8 cellular contexts compared by ENCODE assay signal in the genomic region with DNA sequence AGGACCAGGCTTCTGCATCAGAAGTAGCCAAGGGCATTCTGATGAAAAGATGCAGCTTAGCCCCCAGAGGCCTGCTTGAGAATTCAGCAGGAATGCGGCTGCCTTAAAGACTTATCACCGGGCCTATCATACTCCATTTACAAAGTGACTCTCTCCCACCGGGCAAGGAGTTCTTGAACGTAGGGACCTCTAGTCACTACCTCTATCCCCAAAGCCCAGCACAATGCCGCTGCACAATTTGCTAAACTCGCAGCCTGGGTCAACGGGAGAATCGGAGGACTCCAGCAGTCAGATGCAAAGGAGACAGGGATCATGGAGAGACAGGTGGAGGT.
DNase-seq lines count a peak whose midpoint lies in the region; ATAC-seq and TF ChIP-seq lines count a peak whose summit lies in the region.

No MANE protein-coding gene starts in this region.

- H3K27ac Mint-ChIP-seq in effector memory CD8-positive, alpha-beta T cell = peak overlapping the region; percentile 98

- H3K4me1 ChIP-seq in OCI-LY3 (ENCODE audit: low read length) (peaks cover 10% of the 10 kb centered on the region), mucosa of stomach (ENCODE audit: control insufficient read depth, insufficient read depth, low read length) (peaks cover 9% of the 10 kb centered on the region)

- ATAC-seq in GM18520 (IDR thresholded peaks at IDR 0.05; ENCODE audit: unreplicated experiment) (peak; percentile 12), HG02588 (IDR thresholded peaks at IDR 0.05; ENCODE audit: unreplicated experiment) (peak; percentile 13)
- ATAC-seq in effector memory CD8-positive, alpha-beta T cell (replicated peaks) = peak; percentile 6

- 0 out of 2 replicates have a peak overlapping the region, but pooled peaks have one; percentile 80 for H3K27ac ChIP-seq in OCI-LY3 (ENCODE audit: low read length)

- H3K36me3 Mint-ChIP-seq in effector memory CD8-positive, alpha-beta T cell (ENCODE audit: insufficient read depth) = peaks cover 43% of the 10 kb centered on the region

- peak overlapping the region; percentile 99 for H3K4me2 ChIP-seq in OCI-LY3 (ENCODE audit: low read length)

- peak overlapping the region; percentile 94; the same call in 1 of the 2 replicates for H2AFZ ChIP-seq in OCI-LY3 (ENCODE audit: low read depth, low read length)

- no peak for TF ChIP-seq CTCF in OCI-LY3 (IDR thresholded peaks at IDR 0.05; ENCODE audit: low read depth, low read length)

- H3K9me3 ChIP-seq in OCI-LY3 (ENCODE audit: insufficient read depth, low read length) (no peaks in the 10 kb centered on the region), mucosa of stomach (ENCODE audit: control insufficient read depth, low read length) (no peaks in the 10 kb centered on the region)

- H3K9me3 Mint-ChIP-seq in effector memory CD8-positive, alpha-beta T cell = no peaks in the 10 kb centered on the region

- H3K9ac ChIP-seq in OCI-LY3 (ENCODE audit: low read length) = peak overlapping the region; percentile 98
- peak overlapping the region; percentile 81 for H3K9ac ChIP-seq in mucosa of stomach (ENCODE audit: low read length)

- DNase-seq in effector memory CD8-positive, alpha-beta T cell = no peak
- DNase-seq in NCI-H524 treated with DMSO at 0.1 percent for 48 hours (lab: John Stamatoyannopoulos, UW) (no peak), 8988T (no peak), NCI-H2196 (lab: John Stamatoyannopoulos, UW; ENCODE audit: unreplicated experiment) (no peak)

- peaks cover 30% of the 10 kb centered on the region for H3K79me2 ChIP-seq in OCI-LY3 (ENCODE audit: low read length)

- peaks cover 4% of the 10 kb centered on the region for H3K36me3 ChIP-seq in OCI-LY3 (replicated peaks; ENCODE audit: low read depth, low read length)
- peaks cover 6% of the 10 kb centered on the region for H3K36me3 ChIP-seq in mucosa of stomach (ENCODE audit: control insufficient read depth, insufficient read depth, low read length)

- peak overlapping the region; percentile 99 to 100 for H3K4me3 Mint-ChIP-seq in effector memory CD8-positive, alpha-beta T cell

- no peaks in the 10 kb centered on the region for H3K27me3 ChIP-seq in OCI-LY3 (ENCODE audit: low read depth, low read length)
- no peaks in the 10 kb centered on the region for H3K27me3 ChIP-seq in mucosa of stomach (ENCODE audit: control insufficient read depth, insufficient read depth, low read length)

- H3K4me1 Mint-ChIP-seq in effector memory CD8-positive, alpha-beta T cell (ENCODE audit: low read depth in 2 of 2) = peaks cover 23 to 43% of the 10 kb centered on the region in 2 donors

- H3K27me3 Mint-ChIP-seq in effector memory CD8-positive, alpha-beta T cell = no peaks in the 10 kb centered on the region

- H3K4me3 ChIP-seq in OCI-LY3 (ENCODE audit: low read length) = peak overlapping the region; percentile 100
- peak overlapping the region; percentile 95 for H3K4me3 ChIP-seq in mucosa of stomach (ENCODE audit: low read length)

- peaks cover 9% of the 10 kb centered on the region; the same call in 1 of the 2 replicates for H4K20me1 ChIP-seq in OCI-LY3 (ENCODE audit: insufficient read depth, low read length)
